In genomic region chr2:222655748-222656543, GRCh38 we compare ENCODE assay signal across 8 cellular contexts. TPM values are rescaled to one million over a fixed set of nuclear protein-coding genes. Genes with fewer than 3 reads are reported as not detected.
DNase-seq lines count a peak whose midpoint lies in the region; ATAC-seq and TF ChIP-seq lines count a peak whose summit lies in the region.

Gene FARSB (minus strand): TSS chr2:222656092. CDS start chr2:222656073, 19 bp downstream.

- DNase-seq in Daoy (ENCODE audit: low read depth) (peak; percentile 96), GOT3 (lab: John Stamatoyannopoulos, UW) (peak; percentile 81), LNCaP clone FGC (ENCODE audit: low read depth) (peak; percentile 84), RWPE1 (ENCODE audit: low spot score) (peak; percentile 97), fibroblast of mammary gland (ENCODE audit: low read depth) (peak; percentile 95), natural killer cell (peak; percentile 86)
- DNase-seq in stimulated activated naive CD4-positive, alpha-beta T cell treated with Interleukin-2 at 50 U/mL for 16 hours (lab: John Stamatoyannopoulos, UW): peak; percentile 90

- CTCF ChIA-PET in RWPE1 (lab: Yijun Ruan, JAX): interaction anchor here (0.7 to 1.7 kb wide), 3 partner anchors 24 to 283 kb away, joined by 3 to 4 read pairs (median 3); no protein-coding TSS in a partner anchor

- no peaks in the 10 kb centered on the region for H3K9me3 Mint-ChIP-seq in activated T-helper 17 cell treated with anti-CD3 and anti-CD28 coated beads, Interleukin-2, amount 50 U/mL, for 72 hours
- no peaks in the 10 kb centered on the region for H3K9me3 Mint-ChIP-seq in natural killer cell

- H3K36me3 Mint-ChIP-seq in activated T-helper 17 cell treated with anti-CD3 and anti-CD28 coated beads, Interleukin-2, amount 50 U/mL, for 72 hours (ENCODE audit: low read depth): peaks cover 27% of the 10 kb centered on the region
- H3K36me3 Mint-ChIP-seq in natural killer cell: no peaks in the 10 kb centered on the region

- H3K27me3 Mint-ChIP-seq in activated T-helper 17 cell treated with anti-CD3 and anti-CD28 coated beads, Interleukin-2, amount 50 U/mL, for 72 hours: no peaks in the 10 kb centered on the region
- H3K27me3 Mint-ChIP-seq in natural killer cell (ENCODE audit: low read depth in 2 of 2): no peaks in the 10 kb centered on the region

- peak within 1 kb of the TSS; percentile 99 for H3K4me3 Mint-ChIP-seq in activated T-helper 17 cell treated with anti-CD3 and anti-CD28 coated beads, Interleukin-2, amount 50 U/mL, for 72 hours
- peak within 1 kb of the TSS; percentile 98 for H3K4me3 Mint-ChIP-seq in natural killer cell

- ATAC-seq in activated T-helper 17 cell treated with anti-CD3 and anti-CD28 coated beads, Interleukin-2, amount 50 U/mL, for 72 hours (replicated peaks): peak; percentile 89
- peak; percentile 92 to 97 (median 93) for ATAC-seq in natural killer cell

- H3K4me1 Mint-ChIP-seq in activated T-helper 17 cell treated with anti-CD3 and anti-CD28 coated beads, Interleukin-2, amount 50 U/mL, for 72 hours: peaks cover 26% of the 10 kb centered on the region
- H3K4me1 Mint-ChIP-seq in natural killer cell: peaks cover 35 to 38% of the 10 kb centered on the region in 2 donors

- H3K4me3 ChIP-seq in LNCaP clone FGC (ENCODE audit: low read depth, low read length) (peak within 1 kb of the TSS; percentile 89), fibroblast of mammary gland (ENCODE audit: control insufficient read depth, low read depth, low read length) (peak within 1 kb of the TSS; percentile 99)

- intact Hi-C loops in natural killer cell (cut with micrococcal nuclease): no loop called here

- H3K27ac ChIP-seq in RWPE1: peak within 1 kb of the TSS; percentile 86

- no peak for TF ChIP-seq CTCF in LNCaP clone FGC (IDR thresholded peaks at IDR 0.05; ENCODE audit: control insufficient read depth, extremely low read depth, insufficient read depth)
- no peak for TF ChIP-seq CTCF in RWPE1 (conservative IDR thresholded peaks at IDR 0.05; ENCODE audit: low read depth)
- TF ChIP-seq CTCF in fibroblast of mammary gland (conservative IDR thresholded peaks at IDR 0.05; ENCODE audit: control insufficient read depth, insufficient read depth, low read depth, low read length): no peak
- no peak for TF ChIP-seq CTCF in natural killer cell (IDR thresholded peaks at IDR 0.05)

- H3K27ac Mint-ChIP-seq in activated T-helper 17 cell treated with anti-CD3 and anti-CD28 coated beads, Interleukin-2, amount 50 U/mL, for 72 hours: peak within 1 kb of the TSS; percentile 100
- H3K27ac Mint-ChIP-seq in natural killer cell: peak within 1 kb of the TSS; percentile 96 to 98

- POLR2A ChIA-PET in RWPE1 (lab: Yijun Ruan, JAX; ENCODE audit: low non-redundant PET): no interaction called here

RNA-seq across cellular contexts. Expression of gene FARSB, which starts in this region (rescaled TPM):
- 38.8 and 38.9 TPM in 2 replicates for total RNA-seq in Daoy (2014; rRNA removed; shearing (Covaris generic))
- total RNA-seq in activated T-helper 17 cell treated with anti-CD3 and anti-CD28 coated beads, Interleukin-2, amount 50 U/mL, for 72 hours: 10 to 100 TPM; 23.2 to 48.6 TPM
- total RNA-seq in natural killer cell: 10 to 100 TPM in 1 of 3 donors, 1 to 10 TPM in 2; 8.6 to 10.7 (median 9.7) TPM

Comparison
In these comparisons a context has a peak if more than half of its experiments do, and no peak if none do; other contexts are left out.
1. Peak in every context shown above with its lines: DNase-seq, ATAC-seq, H3K4me3 ChIP-seq and H3K27ac ChIP-seq.